Comparison of ENCODE assay signal across 1 cellular context in the genomic region with DNA sequence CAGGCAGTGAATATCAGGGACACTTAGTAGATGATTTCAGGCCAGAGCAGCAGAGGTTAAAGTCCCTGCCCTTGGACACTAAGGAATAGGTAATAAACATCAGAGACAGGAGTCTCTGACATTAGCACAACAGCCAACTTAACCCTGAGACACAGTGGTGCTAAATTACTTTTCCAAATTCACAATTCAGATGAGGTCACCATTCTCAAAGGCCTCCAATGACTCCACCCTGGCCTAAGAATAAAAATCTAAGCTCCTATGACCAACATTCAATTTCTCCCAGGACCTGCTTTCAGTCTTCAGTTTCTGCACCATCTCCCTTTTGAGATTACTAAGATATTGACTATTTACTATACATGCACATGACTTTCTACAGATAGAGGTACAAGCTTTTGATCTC.
TF ChIP-seq lines count a peak whose summit lies in the region.

No MANE protein-coding gene starts in this region.

TF ChIP-seq in GM23338, 12 proteins besides CTCF, POLR2A, EP300 and RAD21 (continued from another document):
- TF ChIP-seq, protein P1, sequence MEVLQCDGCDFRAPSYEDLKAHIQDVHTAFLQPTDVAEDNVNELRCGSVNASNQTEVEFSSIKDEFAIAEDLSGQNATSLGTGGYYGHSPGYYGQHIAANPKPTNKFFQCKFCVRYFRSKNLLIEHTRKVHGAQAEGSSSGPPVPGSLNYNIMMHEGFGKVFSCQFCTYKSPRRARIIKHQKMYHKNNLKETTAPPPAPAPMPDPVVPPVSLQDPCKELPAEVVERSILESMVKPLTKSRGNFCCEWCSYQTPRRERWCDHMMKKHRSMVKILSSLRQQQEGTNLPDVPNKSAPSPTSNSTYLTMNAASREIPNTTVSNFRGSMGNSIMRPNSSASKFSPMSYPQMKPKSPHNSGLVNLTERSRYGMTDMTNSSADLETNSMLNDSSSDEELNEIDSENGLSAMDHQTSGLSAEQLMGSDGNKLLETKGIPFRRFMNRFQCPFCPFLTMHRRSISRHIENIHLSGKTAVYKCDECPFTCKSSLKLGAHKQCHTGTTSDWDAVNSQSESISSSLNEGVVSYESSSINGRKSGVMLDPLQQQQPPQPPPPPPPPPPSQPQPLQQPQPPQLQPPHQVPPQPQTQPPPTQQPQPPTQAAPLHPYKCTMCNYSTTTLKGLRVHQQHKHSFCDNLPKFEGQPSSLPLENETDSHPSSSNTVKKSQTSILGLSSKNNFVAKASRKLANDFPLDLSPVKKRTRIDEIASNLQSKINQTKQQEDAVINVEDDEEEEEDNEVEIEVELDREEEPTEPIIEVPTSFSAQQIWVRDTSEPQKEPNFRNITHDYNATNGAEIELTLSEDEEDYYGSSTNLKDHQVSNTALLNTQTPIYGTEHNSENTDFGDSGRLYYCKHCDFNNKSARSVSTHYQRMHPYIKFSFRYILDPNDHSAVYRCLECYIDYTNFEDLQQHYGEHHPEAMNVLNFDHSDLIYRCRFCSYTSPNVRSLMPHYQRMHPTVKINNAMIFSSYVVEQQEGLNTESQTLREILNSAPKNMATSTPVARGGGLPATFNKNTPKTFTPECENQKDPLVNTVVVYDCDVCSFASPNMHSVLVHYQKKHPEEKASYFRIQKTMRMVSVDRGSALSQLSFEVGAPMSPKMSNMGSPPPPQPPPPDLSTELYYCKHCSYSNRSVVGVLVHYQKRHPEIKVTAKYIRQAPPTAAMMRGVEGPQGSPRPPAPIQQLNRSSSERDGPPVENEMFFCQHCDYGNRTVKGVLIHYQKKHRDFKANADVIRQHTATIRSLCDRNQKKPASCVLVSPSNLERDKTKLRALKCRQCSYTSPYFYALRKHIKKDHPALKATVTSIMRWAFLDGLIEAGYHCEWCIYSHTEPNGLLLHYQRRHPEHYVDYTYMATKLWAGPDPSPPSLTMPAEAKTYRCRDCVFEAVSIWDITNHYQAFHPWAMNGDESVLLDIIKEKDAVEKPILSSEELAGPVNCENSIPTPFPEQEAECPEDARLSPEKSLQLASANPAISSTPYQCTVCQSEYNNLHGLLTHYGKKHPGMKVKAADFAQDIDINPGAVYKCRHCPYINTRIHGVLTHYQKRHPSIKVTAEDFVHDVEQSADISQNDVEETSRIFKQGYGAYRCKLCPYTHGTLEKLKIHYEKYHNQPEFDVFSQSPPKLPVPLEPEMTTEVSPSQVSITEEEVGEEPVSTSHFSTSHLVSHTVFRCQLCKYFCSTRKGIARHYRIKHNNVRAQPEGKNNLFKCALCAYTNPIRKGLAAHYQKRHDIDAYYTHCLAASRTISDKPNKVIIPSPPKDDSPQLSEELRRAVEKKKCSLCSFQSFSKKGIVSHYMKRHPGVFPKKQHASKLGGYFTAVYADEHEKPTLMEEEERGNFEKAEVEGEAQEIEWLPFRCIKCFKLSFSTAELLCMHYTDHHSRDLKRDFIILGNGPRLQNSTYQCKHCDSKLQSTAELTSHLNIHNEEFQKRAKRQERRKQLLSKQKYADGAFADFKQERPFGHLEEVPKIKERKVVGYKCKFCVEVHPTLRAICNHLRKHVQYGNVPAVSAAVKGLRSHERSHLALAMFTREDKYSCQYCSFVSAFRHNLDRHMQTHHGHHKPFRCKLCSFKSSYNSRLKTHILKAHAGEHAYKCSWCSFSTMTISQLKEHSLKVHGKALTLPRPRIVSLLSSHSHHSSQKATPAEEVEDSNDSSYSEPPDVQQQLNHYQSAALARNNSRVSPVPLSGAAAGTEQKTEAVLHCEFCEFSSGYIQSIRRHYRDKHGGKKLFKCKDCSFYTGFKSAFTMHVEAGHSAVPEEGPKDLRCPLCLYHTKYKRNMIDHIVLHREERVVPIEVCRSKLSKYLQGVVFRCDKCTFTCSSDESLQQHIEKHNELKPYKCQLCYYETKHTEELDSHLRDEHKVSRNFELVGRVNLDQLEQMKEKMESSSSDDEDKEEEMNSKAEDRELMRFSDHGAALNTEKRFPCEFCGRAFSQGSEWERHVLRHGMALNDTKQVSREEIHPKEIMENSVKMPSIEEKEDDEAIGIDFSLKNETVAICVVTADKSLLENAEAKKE (CRISPR knock-in tag; IDR thresholded peaks at IDR 0.05) = no peak
- TF ChIP-seq EZH2 (IDR thresholded peaks at IDR 0.05; ENCODE audit: low read depth, unreplicated experiment) = no peak
TF ChIP-seq in GM23338: peak in this region for 0.
